ENCODE assay signal across 1 cellular context in genomic region chr9:33250458-33250995, GRCh38.
TF ChIP-seq lines count a peak whose summit lies in the region.

No MANE protein-coding gene starts in this region.

TF ChIP-seq in GM23338, 12 proteins besides CTCF, POLR2A, EP300 and RAD21 (continued from another document):
- TF ChIP-seq ZNF462 (CRISPR knock-in tag; IDR thresholded peaks at IDR 0.05) = no peak
- TF ChIP-seq EZH2 (IDR thresholded peaks at IDR 0.05; ENCODE audit: low read depth, unreplicated experiment) = no peak
- TF ChIP-seq STAT1 (IDR thresholded peaks at IDR 0.05; ENCODE audit: unreplicated experiment) = no peak
- no peak for TF ChIP-seq CREB1 (CRISPR knock-in tag; IDR thresholded peaks at IDR 0.05; ENCODE audit: low read depth)
- no peak for TF ChIP-seq JUNB (IDR thresholded peaks at IDR 0.05; ENCODE audit: unreplicated experiment)
- TF ChIP-seq, protein P1, sequence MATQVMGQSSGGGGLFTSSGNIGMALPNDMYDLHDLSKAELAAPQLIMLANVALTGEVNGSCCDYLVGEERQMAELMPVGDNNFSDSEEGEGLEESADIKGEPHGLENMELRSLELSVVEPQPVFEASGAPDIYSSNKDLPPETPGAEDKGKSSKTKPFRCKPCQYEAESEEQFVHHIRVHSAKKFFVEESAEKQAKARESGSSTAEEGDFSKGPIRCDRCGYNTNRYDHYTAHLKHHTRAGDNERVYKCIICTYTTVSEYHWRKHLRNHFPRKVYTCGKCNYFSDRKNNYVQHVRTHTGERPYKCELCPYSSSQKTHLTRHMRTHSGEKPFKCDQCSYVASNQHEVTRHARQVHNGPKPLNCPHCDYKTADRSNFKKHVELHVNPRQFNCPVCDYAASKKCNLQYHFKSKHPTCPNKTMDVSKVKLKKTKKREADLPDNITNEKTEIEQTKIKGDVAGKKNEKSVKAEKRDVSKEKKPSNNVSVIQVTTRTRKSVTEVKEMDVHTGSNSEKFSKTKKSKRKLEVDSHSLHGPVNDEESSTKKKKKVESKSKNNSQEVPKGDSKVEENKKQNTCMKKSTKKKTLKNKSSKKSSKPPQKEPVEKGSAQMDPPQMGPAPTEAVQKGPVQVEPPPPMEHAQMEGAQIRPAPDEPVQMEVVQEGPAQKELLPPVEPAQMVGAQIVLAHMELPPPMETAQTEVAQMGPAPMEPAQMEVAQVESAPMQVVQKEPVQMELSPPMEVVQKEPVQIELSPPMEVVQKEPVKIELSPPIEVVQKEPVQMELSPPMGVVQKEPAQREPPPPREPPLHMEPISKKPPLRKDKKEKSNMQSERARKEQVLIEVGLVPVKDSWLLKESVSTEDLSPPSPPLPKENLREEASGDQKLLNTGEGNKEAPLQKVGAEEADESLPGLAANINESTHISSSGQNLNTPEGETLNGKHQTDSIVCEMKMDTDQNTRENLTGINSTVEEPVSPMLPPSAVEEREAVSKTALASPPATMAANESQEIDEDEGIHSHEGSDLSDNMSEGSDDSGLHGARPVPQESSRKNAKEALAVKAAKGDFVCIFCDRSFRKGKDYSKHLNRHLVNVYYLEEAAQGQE (IDR thresholded peaks at IDR 0.05; ENCODE audit: unreplicated experiment) = no peak
- TF ChIP-seq ZNF114 (CRISPR knock-in tag; IDR thresholded peaks at IDR 0.05) = no peak
- no peak for TF ChIP-seq NANOG (IDR thresholded peaks at IDR 0.05; ENCODE audit: borderline replicate concordance)
- TF ChIP-seq, protein P2, sequence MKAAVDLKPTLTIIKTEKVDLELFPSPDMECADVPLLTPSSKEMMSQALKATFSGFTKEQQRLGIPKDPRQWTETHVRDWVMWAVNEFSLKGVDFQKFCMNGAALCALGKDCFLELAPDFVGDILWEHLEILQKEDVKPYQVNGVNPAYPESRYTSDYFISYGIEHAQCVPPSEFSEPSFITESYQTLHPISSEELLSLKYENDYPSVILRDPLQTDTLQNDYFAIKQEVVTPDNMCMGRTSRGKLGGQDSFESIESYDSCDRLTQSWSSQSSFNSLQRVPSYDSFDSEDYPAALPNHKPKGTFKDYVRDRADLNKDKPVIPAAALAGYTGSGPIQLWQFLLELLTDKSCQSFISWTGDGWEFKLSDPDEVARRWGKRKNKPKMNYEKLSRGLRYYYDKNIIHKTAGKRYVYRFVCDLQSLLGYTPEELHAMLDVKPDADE (IDR thresholded peaks at IDR 0.05) = no peak
